1 cellular context compared by ENCODE assay signal in genomic region chr4:26406346-26406975, GRCh38.
TF ChIP-seq lines count a peak whose summit lies in the region.

No MANE protein-coding gene starts in this region.

TF ChIP-seq in K562, 482 proteins besides CTCF, POLR2A, EP300 and RAD21 (continued from another document):
- TF ChIP-seq HINFP (tag; conservative IDR thresholded peaks at IDR 0.05; ENCODE audit: low read depth) (no peak), ZBTB49 (CRISPR knock-in tag; IDR thresholded peaks at IDR 0.05; ENCODE audit: borderline replicate concordance) (no peak), KLF10 (CRISPR knock-in tag; IDR thresholded peaks at IDR 0.05) (no peak)
